In the genomic region with DNA sequence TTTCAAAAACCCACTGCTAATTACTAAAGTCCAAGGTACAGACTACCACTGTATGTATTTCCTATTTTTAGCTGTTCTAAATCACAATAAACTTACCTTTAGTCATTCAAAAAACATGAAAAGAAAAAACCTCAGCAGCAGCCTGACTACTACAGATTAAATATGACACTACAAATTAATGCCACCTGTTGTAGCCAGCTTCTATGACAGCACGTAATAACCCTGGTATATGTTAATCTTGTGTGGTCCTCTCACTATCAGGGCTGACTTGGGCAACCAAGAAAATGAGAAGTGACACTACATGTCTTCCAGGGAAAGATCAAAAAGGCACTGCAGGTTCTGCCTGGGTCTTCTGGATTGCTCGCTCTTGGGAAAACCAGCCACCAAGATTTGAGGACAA, we compare ENCODE assay signal across 28 cellular contexts.
DNase-seq lines count a peak whose midpoint lies in the region; ATAC-seq, FAIRE-seq and TF ChIP-seq lines count a peak whose summit lies in the region.
"Had no signal": no experiment of that assay in that cellular context is flagged by ENCODE, and none has a peak within 500 bp of the region (broad histone marks: within the 10 kb centered on the region; RNA-seq: fewer than 3 reads in every experiment).

No MANE protein-coding gene starts in this region.

- no TSS peak for BruUV-seq in HepG2 (replicated peaks; lab: Mats Ljungman, UMichigan)

- CTCF ChIA-PET in HepG2 (lab: Yijun Ruan, JAX; ENCODE audit: low intra/inter-chr PET ratio, low total read pairs) (no interaction called here), SK-N-SH (lab: Yijun Ruan, JAX) (no interaction called here)
- CTCF ChIA-PET in activated CD4-positive, alpha-beta T cell treated with anti-CD3 and anti-CD28 coated beads for 36 hours (lab: Charles Lee): interaction anchor here (0.6 kb wide), 1 partner anchor 116 kb away, joined by 3 read pairs; no protein-coding TSS in a partner anchor

- H2AFZ ChIP-seq in HepG2 (ENCODE audit: low read length) (no peak overlapping the region), SK-N-SH (ENCODE audit: low read depth) (no peak overlapping the region), hepatocyte (no peak overlapping the region)

- intact Hi-C loops in HepG2 (cut with micrococcal nuclease; ENCODE audit: unreplicated experiment) (no loop called here), right lobe of liver (cut with DNase I) (no loop called here)
- intact Hi-C loops in activated CD4-positive, alpha-beta T cell treated with anti-CD3 and anti-CD28 coated beads for 36 hours (cut with DNase I, micrococcal nuclease): no loop called here

- H3K9me3 ChIP-seq in HepG2 (ENCODE audit: low read length) (no peaks in the 10 kb centered on the region), right lobe of liver (no peaks in the 10 kb centered on the region), SK-N-SH (no peaks in the 10 kb centered on the region; the same call in 1 of the 2 replicates), hepatocyte (ENCODE audit: low read depth) (no peaks in the 10 kb centered on the region)
- H3K9me3 ChIP-seq: ascending aorta, BE2C, esophagus squamous epithelium, gastrocnemius medialis, Peyer's patch had no signal

- POLR2A ChIA-PET in HepG2 (lab: Yijun Ruan, JAX) (no interaction called here), SK-N-SH (lab: Yijun Ruan, JAX) (no interaction called here)
- POLR2A ChIA-PET in activated CD4-positive, alpha-beta T cell treated with anti-CD3 and anti-CD28 coated beads for 36 hours (lab: Charles Lee): interaction anchor here (0.5 kb wide), 1 partner anchor 89 kb away, joined by 3 read pairs; no protein-coding TSS in a partner anchor

- H3K9me2 ChIP-seq in SK-N-SH (no peaks in the 10 kb centered on the region; the same call in 1 of the 2 replicates), hepatocyte (replicated peaks; ENCODE audit: insufficient read depth) (no peaks in the 10 kb centered on the region)

- TF ChIP-seq CTCF in HepG2 (CRISPR knock-in tag; IDR thresholded peaks at IDR 0.05) (no peak), right lobe of liver (IDR thresholded peaks at IDR 0.05) (no peak), SK-N-SH (IDR thresholded peaks at IDR 0.05) (no peak), hepatocyte (IDR thresholded peaks at IDR 0.05; ENCODE audit: poor library complexity) (no peak)

- in situ Hi-C loops in HepG2 (cut with HindIII; ENCODE audit: extremely low pct_ligation_motif_present, low pct_unique_long_range_greater_than_20kb): no loop called here

- H3K36me3 Mint-ChIP-seq in stimulated activated naive B cell treated with anti-CD40 and anti-IgM and Interleukin-4, amounts not matched to agents 10 μg/mL and 1 μg/mL and 100 μg/mL, for 72 hours: peaks cover 48 to 64% of the 10 kb centered on the region in 2 donors
- peaks cover 62% of the 10 kb centered on the region for H3K36me3 Mint-ChIP-seq in activated CD4-positive, alpha-beta T cell treated with anti-CD3 and anti-CD28 coated beads for 36 hours (ENCODE audit: low read depth)

- H3K27ac ChIP-seq in HepG2 (ENCODE audit: extremely low read length, insufficient read depth, low read length) (no peak overlapping the region), right lobe of liver (no peak overlapping the region), SK-N-SH (ENCODE audit: low read depth in 2 of 2, low read length in 1 of 2) (peak overlapping the region in 1 of 2 experiments; percentile 30; a peak in 1 of 4 replicates), hepatocyte (no peak overlapping the region)
- H3K27ac ChIP-seq: ascending aorta, esophagus squamous epithelium, gastrocnemius medialis, Peyer's patch, tibial nerve had no signal

- peaks cover 4% of the 10 kb centered on the region for H3F3A ChIP-seq in SK-N-SH (replicated peaks; ENCODE audit: insufficient read depth)

- TF ChIP-seq RAD21 in HepG2 (CRISPR knock-in tag; IDR thresholded peaks at IDR 0.05) (no peak), SK-N-SH (IDR thresholded peaks at IDR 0.05; ENCODE audit: low read length) (no peak)

- WGBS in HepG2 (ENCODE audit: low lambda C conversion rate): 96% methylated on average over 2 of the region's 2 CpGs
- WGBS in right lobe of liver (ENCODE audit: insufficient coverage, low coverage, low lambda C conversion rate, missing lambda C conversion rate): 85% methylated on average over 2 of the region's 2 CpGs
- 89% methylated on average over 2 of the region's 2 CpGs for WGBS in SK-N-SH (ENCODE audit: low lambda C conversion rate)
- WGBS in hepatocyte (ENCODE audit: low lambda C conversion rate, missing lambda C conversion rate): 82% methylated on average over 2 of the region's 2 CpGs

- H3K36me3 ChIP-seq in HepG2 (replicated peaks in 1 of 2; ENCODE audit: control insufficient read depth in 1 of 2, insufficient read depth in 2 of 2, low read length in 2 of 2): peaks cover 7 to 21% of the 10 kb centered on the region in 2 experiments
- H3K36me3 ChIP-seq in right lobe of liver: peaks cover 0 to 8% (median under 1%) of the 10 kb centered on the region in 4 donors
- H3K36me3 ChIP-seq in SK-N-SH (replicated peaks in 1 of 2; ENCODE audit: control insufficient read depth in 1 of 2, insufficient read depth in 2 of 2, low read length in 1 of 2): peaks cover 49 to 79% of the 10 kb centered on the region in 2 experiments
- no peaks in the 10 kb centered on the region for H3K36me3 ChIP-seq in hepatocyte (replicated peaks; ENCODE audit: insufficient read depth, low read depth)

- H3K9ac ChIP-seq in HepG2 (ENCODE audit: insufficient read depth, low read depth, low read length) (no peak overlapping the region), SK-N-SH (no peak overlapping the region)

- H3K27me3 ChIP-seq in HepG2 (ENCODE audit: control insufficient read depth in 1 of 2, insufficient read depth in 2 of 2, low read length in 2 of 2) (no peaks in the 10 kb centered on the region; a peak in 1 of 5 replicates), right lobe of liver (no peaks in the 10 kb centered on the region), SK-N-SH (ENCODE audit: insufficient read depth) (no peaks in the 10 kb centered on the region), hepatocyte (no peaks in the 10 kb centered on the region)
- H3K27me3 ChIP-seq: ascending aorta, BE2C, esophagus squamous epithelium, gastrocnemius medialis, Peyer's patch, tibial nerve had no signal

- H4K20me1 ChIP-seq in HepG2 (ENCODE audit: insufficient read depth, low read length): no peaks in the 10 kb centered on the region
- H4K20me1 ChIP-seq in SK-N-SH (ENCODE audit: insufficient read depth): no peaks in the 10 kb centered on the region
- no peaks in the 10 kb centered on the region for H4K20me1 ChIP-seq in hepatocyte (ENCODE audit: insufficient read depth, poor library complexity, severe bottlenecking)

- H3K4me2 ChIP-seq in HepG2 (ENCODE audit: low read depth, low read length) (no peak overlapping the region), SK-N-SH (no peak overlapping the region), hepatocyte (peak overlapping the region; percentile 6)

- H3K4me1 ChIP-seq in HepG2 (ENCODE audit: insufficient read depth, low read length): peaks cover 22% of the 10 kb centered on the region
- peaks cover 0 to 17% (median 0%) of the 10 kb centered on the region in 4 donors for H3K4me1 ChIP-seq in right lobe of liver
- peaks cover 0 to 5% of the 10 kb centered on the region in 2 experiments; a peak in 3 of 4 replicates for H3K4me1 ChIP-seq in SK-N-SH (ENCODE audit: control insufficient read depth in 1 of 2, insufficient read depth in 2 of 2, low read depth in 1 of 2, low read length in 1 of 2)
- peaks cover 6% of the 10 kb centered on the region for H3K4me1 ChIP-seq in hepatocyte (ENCODE audit: insufficient read depth)
- H3K4me1 ChIP-seq: ascending aorta, BE2C, gastrocnemius medialis, tibial nerve had no signal

- no peak for FAIRE-seq in HepG2 (lab: Jason Lieb, UNC)

- peaks cover 28 to 31% of the 10 kb centered on the region in 2 donors for H3K4me1 Mint-ChIP-seq in stimulated activated naive B cell treated with anti-CD40 and anti-IgM and Interleukin-4, amounts not matched to agents 10 μg/mL and 1 μg/mL and 100 μg/mL, for 72 hours
- peaks cover 41% of the 10 kb centered on the region for H3K4me1 Mint-ChIP-seq in activated CD4-positive, alpha-beta T cell treated with anti-CD3 and anti-CD28 coated beads for 36 hours

- H3K9me3 Mint-ChIP-seq in stimulated activated naive B cell treated with anti-CD40 and anti-IgM and Interleukin-4, amounts not matched to agents 10 μg/mL and 1 μg/mL and 100 μg/mL, for 72 hours: peaks cover 13 to 15% of the 10 kb centered on the region in 2 donors
- peaks cover 7% of the 10 kb centered on the region for H3K9me3 Mint-ChIP-seq in activated CD4-positive, alpha-beta T cell treated with anti-CD3 and anti-CD28 coated beads for 36 hours (ENCODE audit: low read depth)
- H3K9me3 Mint-ChIP-seq: activated CD4-positive, alpha-beta memory T cell treated with anti-CD3 and anti-CD28 coated beads for 36 hours had no signal

- H3K27me3 Mint-ChIP-seq in stimulated activated naive B cell treated with anti-CD40 and anti-IgM and Interleukin-4, amounts not matched to agents 10 μg/mL and 1 μg/mL and 100 μg/mL, for 72 hours: no peaks in the 10 kb centered on the region
- no peaks in the 10 kb centered on the region for H3K27me3 Mint-ChIP-seq in activated CD4-positive, alpha-beta T cell treated with anti-CD3 and anti-CD28 coated beads for 36 hours
- H3K27me3 Mint-ChIP-seq: activated CD4-positive, alpha-beta memory T cell treated with anti-CD3 and anti-CD28 coated beads for 36 hours; activated naive CD8-positive, alpha-beta T cell treated with anti-CD3 and anti-CD28 coated beads for 36 hours had no signal

- no peak overlapping the region for H3K4me3 Mint-ChIP-seq in stimulated activated naive B cell treated with anti-CD40 and anti-IgM and Interleukin-4, amounts not matched to agents 10 μg/mL and 1 μg/mL and 100 μg/mL, for 72 hours
- H3K4me3 Mint-ChIP-seq in activated CD4-positive, alpha-beta T cell treated with anti-CD3 and anti-CD28 coated beads for 36 hours: no peak overlapping the region
- H3K4me3 Mint-ChIP-seq: activated CD4-positive, alpha-beta memory T cell treated with anti-CD3 and anti-CD28 coated beads for 36 hours; activated naive CD8-positive, alpha-beta T cell treated with anti-CD3 and anti-CD28 coated beads for 36 hours had no signal

- H3K79me2 ChIP-seq in HepG2 (ENCODE audit: insufficient read depth, low read length) (peaks cover 8% of the 10 kb centered on the region), SK-N-SH (ENCODE audit: insufficient read depth) (peaks cover 35% of the 10 kb centered on the region), hepatocyte (peaks cover 46% of the 10 kb centered on the region)

- peak overlapping the region; percentile 32 for H3K27ac Mint-ChIP-seq in stimulated activated naive B cell treated with anti-CD40 and anti-IgM and Interleukin-4, amounts not matched to agents 10 μg/mL and 1 μg/mL and 100 μg/mL, for 72 hours
- no peak overlapping the region for H3K27ac Mint-ChIP-seq in activated CD4-positive, alpha-beta T cell treated with anti-CD3 and anti-CD28 coated beads for 36 hours
- H3K27ac Mint-ChIP-seq: activated CD4-positive, alpha-beta memory T cell treated with anti-CD3 and anti-CD28 coated beads for 36 hours; activated naive CD8-positive, alpha-beta T cell treated with anti-CD3 and anti-CD28 coated beads for 36 hours had no signal

- TF ChIP-seq POLR2A in HepG2 (IDR thresholded peaks at IDR 0.05; ENCODE audit: insufficient read depth in 1 of 2, low read depth in 2 of 2, low read length in 2 of 2): no peak
- no peak for TF ChIP-seq POLR2A in right lobe of liver (IDR thresholded peaks at IDR 0.05)

- DNase-seq in HepG2 (ENCODE audit: low spot score): no peak
- no peak for DNase-seq in right lobe of liver
- no peak for DNase-seq in SK-N-SH
- DNase-seq in hepatocyte (ENCODE audit: low spot score): no peak
- DNase-seq in stimulated activated naive B cell treated with anti-CD40 and anti-IgM and Interleukin-4, amounts not matched to agents 10 μg/mL and 1 μg/mL and 100 μg/mL, for 72 hours: no peak
- DNase-seq in medulla oblongata (ENCODE audit: extremely low spot score): no peak
- DNase-seq in UCSD-AML1 (lab: John Stamatoyannopoulos, UW; ENCODE audit: unreplicated experiment): no peak
- DNase-seq in activated CD4-positive, alpha-beta T cell treated with anti-CD3 and anti-CD28 coated beads for 36 hours: no peak
- DNase-seq: activated CD4-positive, alpha-beta memory T cell treated with anti-CD3 and anti-CD28 coated beads for 36 hours; activated CD8-positive, alpha-beta memory T cell treated with anti-CD3 and anti-CD28 coated beads, Interleukin-2, amount 50 U/mL, for 4 hours; activated naive CD8-positive, alpha-beta T cell treated with anti-CD3 and anti-CD28 coated beads for 36 hours; BE2C; COR-L47; DMS79 treated with DMSO at 0.1 percent for 48 hours; esophagus squamous epithelium; gastrocnemius medialis; GF-D8; hippocampal formation; left colon; mesenchymal stem cell; NCI-H1092; NCI-H2029 treated with DMSO at 0.1 percent for 48 hours; NCI-H2227 treated with DMSO at 0.1 percent for 48 hours; nucleus accumbens; Peyer's patch; SIG-M5 had no signal

- no peak for ATAC-seq in HepG2
- no peak for ATAC-seq in right lobe of liver
- ATAC-seq in stimulated activated naive B cell treated with anti-CD40 and anti-IgM and Interleukin-4, amounts not matched to agents 10 μg/mL and 1 μg/mL and 100 μg/mL, for 72 hours (replicated peaks): no peak
- ATAC-seq in activated CD4-positive, alpha-beta T cell treated with anti-CD3 and anti-CD28 coated beads for 36 hours: no peak
- ATAC-seq: gastrocnemius medialis, left colon had no signal

- H3K4me3 ChIP-seq in HepG2 (replicated peaks in 1 of 3; ENCODE audit: insufficient read depth in 1 of 3, low read depth in 2 of 3, low read length in 3 of 3) (no peak overlapping the region), right lobe of liver (no peak overlapping the region), SK-N-SH (ENCODE audit: low read depth in 2 of 2, low read length in 1 of 2) (no peak overlapping the region), hepatocyte (no peak overlapping the region)
- H3K4me3 ChIP-seq: ascending aorta, esophagus squamous epithelium, gastrocnemius medialis, Peyer's patch, tibial nerve had no signal

- TF ChIP-seq EP300 in HepG2 (IDR thresholded peaks at IDR 0.05; ENCODE audit: low read depth in 2 of 2, low read length in 2 of 2) (no peak), HepG2 (CRISPR knock-in tag; IDR thresholded peaks at IDR 0.05; ENCODE audit: borderline replicate concordance) (no peak), SK-N-SH (IDR thresholded peaks at IDR 0.05; ENCODE audit: borderline replicate concordance in 1 of 2, low read depth in 1 of 2, low read length in 1 of 2) (no peak)
